ENCODE assay signal across 2 cellular contexts in the genomic region with DNA sequence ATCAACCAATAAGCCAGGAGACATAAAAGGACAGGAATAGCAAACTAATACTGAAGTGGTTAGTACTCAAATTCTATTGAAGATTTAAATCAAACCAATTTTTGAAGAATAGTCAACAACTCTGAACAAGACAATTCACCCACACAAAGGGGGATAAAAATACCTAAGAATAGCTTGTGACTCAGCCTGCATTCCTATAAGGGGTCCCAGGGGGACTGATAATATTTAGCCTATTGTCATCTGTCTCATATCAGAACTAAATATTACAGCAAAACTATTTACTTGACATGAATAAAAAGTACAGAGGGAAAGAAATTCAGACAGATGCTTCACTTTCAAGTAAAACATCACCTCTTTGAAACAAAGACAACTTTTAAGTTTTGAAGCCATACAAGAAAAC.
TF ChIP-seq lines count a peak whose summit lies in the region.

No MANE protein-coding gene starts in this region.

TF ChIP-seq in WTC11, 78 proteins besides CTCF, POLR2A, EP300 and RAD21 (continued from another document):
- TF ChIP-seq, protein P1, sequence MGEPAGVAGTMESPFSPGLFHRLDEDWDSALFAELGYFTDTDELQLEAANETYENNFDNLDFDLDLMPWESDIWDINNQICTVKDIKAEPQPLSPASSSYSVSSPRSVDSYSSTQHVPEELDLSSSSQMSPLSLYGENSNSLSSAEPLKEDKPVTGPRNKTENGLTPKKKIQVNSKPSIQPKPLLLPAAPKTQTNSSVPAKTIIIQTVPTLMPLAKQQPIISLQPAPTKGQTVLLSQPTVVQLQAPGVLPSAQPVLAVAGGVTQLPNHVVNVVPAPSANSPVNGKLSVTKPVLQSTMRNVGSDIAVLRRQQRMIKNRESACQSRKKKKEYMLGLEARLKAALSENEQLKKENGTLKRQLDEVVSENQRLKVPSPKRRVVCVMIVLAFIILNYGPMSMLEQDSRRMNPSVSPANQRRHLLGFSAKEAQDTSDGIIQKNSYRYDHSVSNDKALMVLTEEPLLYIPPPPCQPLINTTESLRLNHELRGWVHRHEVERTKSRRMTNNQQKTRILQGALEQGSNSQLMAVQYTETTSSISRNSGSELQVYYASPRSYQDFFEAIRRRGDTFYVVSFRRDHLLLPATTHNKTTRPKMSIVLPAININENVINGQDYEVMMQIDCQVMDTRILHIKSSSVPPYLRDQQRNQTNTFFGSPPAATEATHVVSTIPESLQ (CRISPR knock-in tag; IDR thresholded peaks at IDR 0.05) = no peak

TF ChIP-seq in SK-N-SH treated with all-trans-retinoic acid at 6 μM for 48 hours, 23 proteins besides CTCF, POLR2A, EP300 and RAD21 (continued from another document):
- TF ChIP-seq, protein P2, sequence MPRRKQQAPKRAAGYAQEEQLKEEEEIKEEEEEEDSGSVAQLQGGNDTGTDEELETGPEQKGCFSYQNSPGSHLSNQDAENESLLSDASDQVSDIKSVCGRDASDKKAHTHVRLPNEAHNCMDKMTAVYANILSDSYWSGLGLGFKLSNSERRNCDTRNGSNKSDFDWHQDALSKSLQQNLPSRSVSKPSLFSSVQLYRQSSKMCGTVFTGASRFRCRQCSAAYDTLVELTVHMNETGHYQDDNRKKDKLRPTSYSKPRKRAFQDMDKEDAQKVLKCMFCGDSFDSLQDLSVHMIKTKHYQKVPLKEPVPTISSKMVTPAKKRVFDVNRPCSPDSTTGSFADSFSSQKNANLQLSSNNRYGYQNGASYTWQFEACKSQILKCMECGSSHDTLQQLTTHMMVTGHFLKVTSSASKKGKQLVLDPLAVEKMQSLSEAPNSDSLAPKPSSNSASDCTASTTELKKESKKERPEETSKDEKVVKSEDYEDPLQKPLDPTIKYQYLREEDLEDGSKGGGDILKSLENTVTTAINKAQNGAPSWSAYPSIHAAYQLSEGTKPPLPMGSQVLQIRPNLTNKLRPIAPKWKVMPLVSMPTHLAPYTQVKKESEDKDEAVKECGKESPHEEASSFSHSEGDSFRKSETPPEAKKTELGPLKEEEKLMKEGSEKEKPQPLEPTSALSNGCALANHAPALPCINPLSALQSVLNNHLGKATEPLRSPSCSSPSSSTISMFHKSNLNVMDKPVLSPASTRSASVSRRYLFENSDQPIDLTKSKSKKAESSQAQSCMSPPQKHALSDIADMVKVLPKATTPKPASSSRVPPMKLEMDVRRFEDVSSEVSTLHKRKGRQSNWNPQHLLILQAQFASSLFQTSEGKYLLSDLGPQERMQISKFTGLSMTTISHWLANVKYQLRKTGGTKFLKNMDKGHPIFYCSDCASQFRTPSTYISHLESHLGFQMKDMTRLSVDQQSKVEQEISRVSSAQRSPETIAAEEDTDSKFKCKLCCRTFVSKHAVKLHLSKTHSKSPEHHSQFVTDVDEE (CRISPR knock-in tag; IDR thresholded peaks at IDR 0.05) = no peak
- no peak for TF ChIP-seq ZNF8 (CRISPR knock-in tag; IDR thresholded peaks at IDR 0.05)
- TF ChIP-seq TCF4 (CRISPR knock-in tag; IDR thresholded peaks at IDR 0.05; ENCODE audit: borderline replicate concordance) = no peak
- TF ChIP-seq RARB (CRISPR knock-in tag; IDR thresholded peaks at IDR 0.05) = no peak
- no peak for TF ChIP-seq SNAI2 (CRISPR knock-in tag; IDR thresholded peaks at IDR 0.05)
- TF ChIP-seq, protein P3, sequence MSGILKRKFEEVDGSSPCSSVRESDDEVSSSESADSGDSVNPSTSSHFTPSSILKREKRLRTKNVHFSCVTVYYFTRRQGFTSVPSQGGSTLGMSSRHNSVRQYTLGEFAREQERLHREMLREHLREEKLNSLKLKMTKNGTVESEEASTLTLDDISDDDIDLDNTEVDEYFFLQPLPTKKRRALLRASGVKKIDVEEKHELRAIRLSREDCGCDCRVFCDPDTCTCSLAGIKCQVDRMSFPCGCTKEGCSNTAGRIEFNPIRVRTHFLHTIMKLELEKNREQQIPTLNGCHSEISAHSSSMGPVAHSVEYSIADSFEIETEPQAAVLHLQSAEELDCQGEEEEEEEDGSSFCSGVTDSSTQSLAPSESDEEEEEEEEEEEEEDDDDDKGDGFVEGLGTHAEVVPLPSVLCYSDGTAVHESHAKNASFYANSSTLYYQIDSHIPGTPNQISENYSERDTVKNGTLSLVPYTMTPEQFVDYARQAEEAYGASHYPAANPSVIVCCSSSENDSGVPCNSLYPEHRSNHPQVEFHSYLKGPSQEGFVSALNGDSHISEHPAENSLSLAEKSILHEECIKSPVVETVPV (CRISPR knock-in tag; IDR thresholded peaks at IDR 0.05) = no peak
